ENCODE assay signal across 25 cellular contexts in the genomic region with DNA sequence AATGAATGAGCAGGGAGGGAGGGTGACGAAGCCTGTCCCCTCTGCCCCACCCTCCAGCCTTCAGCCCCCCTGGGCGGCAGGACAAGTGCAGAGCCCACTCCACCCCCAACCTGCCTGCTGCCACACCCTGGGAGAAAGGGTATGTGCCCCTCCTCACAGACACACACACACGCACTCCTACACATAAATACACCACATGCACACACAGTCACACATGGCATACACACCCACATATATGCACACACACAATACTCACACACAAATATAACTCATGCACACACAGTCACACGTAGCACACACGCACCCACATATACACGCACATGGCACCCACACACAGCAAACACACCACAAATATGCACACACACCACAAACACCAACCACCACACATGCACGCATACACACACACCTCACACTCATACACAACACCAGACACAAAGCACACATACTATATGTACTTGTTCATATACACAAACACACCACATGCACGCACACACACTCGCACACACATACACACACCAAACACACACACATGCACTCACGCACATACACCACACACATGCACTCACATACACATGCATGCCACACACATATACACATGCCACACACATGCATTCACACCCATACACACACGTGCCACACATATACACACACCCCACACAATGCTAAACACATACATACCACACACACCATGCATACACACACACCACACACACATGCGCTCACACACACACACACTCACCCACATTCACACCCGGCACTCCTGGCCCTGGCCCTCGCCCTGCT. TPM values are rescaled to one million over a fixed set of nuclear protein-coding genes. Genes with fewer than 3 reads are reported as not detected.
DNase-seq lines count a peak whose midpoint lies in the region; ATAC-seq, FAIRE-seq and TF ChIP-seq lines count a peak whose summit lies in the region.
"Had no signal": no experiment of that assay in that cellular context is flagged by ENCODE, and none has a peak within 500 bp of the region (broad histone marks: within the 10 kb centered on the region; RNA-seq: fewer than 3 reads in every experiment).

No MANE protein-coding gene starts in this region.

- H3K9ac ChIP-seq in IMR-90 (ENCODE audit: low read depth, low read length), result no peak overlapping the region

- no peak overlapping the region for H2BK15ac ChIP-seq in IMR-90 (ENCODE audit: low read depth, low read length)

- TF ChIP-seq CTCF in IMR-90 (conservative IDR thresholded peaks at IDR 0.05; ENCODE audit: low read depth, low read length) (no peak), bronchial epithelial cell (IDR thresholded peaks at IDR 0.05; ENCODE audit: insufficient read depth, low read length, severe bottlenecking) (no peak), neutrophil (IDR thresholded peaks at IDR 0.05) (no peak)

- no peak overlapping the region for H2AK5ac ChIP-seq in IMR-90 (ENCODE audit: low read depth, low read length)

- peak overlapping the region; percentile 54 for H2BK5ac ChIP-seq in IMR-90 (ENCODE audit: low read depth, low read length, poor library complexity, severe bottlenecking)

- no peak overlapping the region for H4K91ac ChIP-seq in IMR-90 (ENCODE audit: insufficient read depth, low read depth, low read length)

- H3K18ac ChIP-seq in IMR-90 (ENCODE audit: low read depth, low read length), result no peak overlapping the region

- H3K27ac Mint-ChIP-seq in activated CD4-positive, alpha-beta T cell treated with anti-CD3 and anti-CD28 coated beads, Interleukin-2, amount 10 ng/mL, durations not matched to agents 7 days and 5 days, result peak overlapping the region; percentile 2
- H3K27ac Mint-ChIP-seq: GM23338, type B pancreatic cell had no signal

- DNase-seq in activated CD4-positive, alpha-beta T cell treated with anti-CD3 and anti-CD28 coated beads, Interleukin-2, amount 10 ng/mL, durations not matched to agents 7 days and 5 days, result no peak
- DNase-seq in activated CD4-positive, alpha-beta T cell treated with anti-CD3 and anti-CD28 coated beads, Interleukin-2, amount 50 U/mL, for 1 hour, result no peak
- DNase-seq in IMR-90 (no peak), bronchial epithelial cell (ENCODE audit: low read depth) (no peak), OCI-M2 (lab: John Stamatoyannopoulos, UW; ENCODE audit: unreplicated experiment) (no peak)
- no peak for DNase-seq in stimulated activated CD4-positive, alpha-beta T cell treated with anti-CD3 and anti-CD28 coated beads, Interleukin-2, amount 100 ng/mL, for 24 hours
- DNase-seq: activated CD4-positive, CD25-positive, alpha-beta regulatory T cell; activated CD8-positive, alpha-beta memory T cell treated with anti-CD3 and anti-CD28 coated beads for 24 hours; activated T-cell treated with anti-CD3 and anti-CD28 coated beads, Interleukin-2, amount 50 U/mL, for 48 hours; effector memory CD8-positive, alpha-beta T cell; esophagus squamous epithelium; kidney glomerular epithelial cell; NCI-H1436; NCI-H510A treated with DMSO at 0.1 percent for 48 hours; Peyer's patch; retina; stimulated activated CD4-positive, alpha-beta T cell treated with anti-CD3 and anti-CD28 coated beads, Interleukin-4, amount 100 ng/mL, for 1 hour; T1000 had no signal

- peaks cover 22% of the 10 kb centered on the region for H3K4me1 Mint-ChIP-seq in activated CD4-positive, alpha-beta T cell treated with anti-CD3 and anti-CD28 coated beads, Interleukin-2, amount 10 ng/mL, durations not matched to agents 7 days and 5 days

- dilution Hi-C loops in IMR-90 (cut with HindIII; ENCODE audit: low sequenced_read_pairs, unreplicated experiment), result no loop called here

- no peaks in the 10 kb centered on the region for H3K27me3 Mint-ChIP-seq in activated CD4-positive, alpha-beta T cell treated with anti-CD3 and anti-CD28 coated beads, Interleukin-2, amount 10 ng/mL, durations not matched to agents 7 days and 5 days
- H3K27me3 Mint-ChIP-seq: effector memory CD8-positive, alpha-beta T cell had no signal

- H3K56ac ChIP-seq in IMR-90 (ENCODE audit: extremely low read depth, insufficient read depth, low read length), result no peak overlapping the region

- H3K23ac ChIP-seq in IMR-90 (ENCODE audit: low read depth, low read length), result no peak overlapping the region

- H3K27me3 ChIP-seq in IMR-90 (ENCODE audit: control insufficient read depth, insufficient read depth, low read length), result peaks cover 78% of the 10 kb centered on the region
- peaks cover 3% of the 10 kb centered on the region for H3K27me3 ChIP-seq in bronchial epithelial cell (ENCODE audit: control insufficient read depth, insufficient read depth, low read length)
- no peaks in the 10 kb centered on the region for H3K27me3 ChIP-seq in neutrophil
- H3K27me3 ChIP-seq: Peyer's patch had no signal

- H3K4me3 Mint-ChIP-seq in activated CD4-positive, alpha-beta T cell treated with anti-CD3 and anti-CD28 coated beads, Interleukin-2, amount 10 ng/mL, durations not matched to agents 7 days and 5 days, result no peak overlapping the region
- H3K4me3 Mint-ChIP-seq: effector memory CD8-positive, alpha-beta T cell; GM23338; type B pancreatic cell had no signal

- peaks cover 6% of the 10 kb centered on the region; the same call in 1 of the 2 replicates for H3K4me1 ChIP-seq in IMR-90 (ENCODE audit: control insufficient read depth, insufficient read depth, low read length)
- H3K4me1 ChIP-seq in neutrophil (ENCODE audit: control insufficient read depth in 1 of 2, insufficient read depth in 1 of 2, low read depth in 1 of 2, low read length in 1 of 2), result peaks cover 71% of the 10 kb centered on the region in 2 experiments

- intact Hi-C loops in IMR-90 (cut with micrococcal nuclease), result no loop called here

- H3K9me3 ChIP-seq in IMR-90 (ENCODE audit: control insufficient read depth, insufficient read depth, low read length) (no peaks in the 10 kb centered on the region), neutrophil (no peaks in the 10 kb centered on the region)
- H3K9me3 ChIP-seq: esophagus squamous epithelium, Peyer's patch had no signal

- H2BK120ac ChIP-seq in IMR-90 (ENCODE audit: low read depth, low read length), result no peak overlapping the region

- no peak overlapping the region for H4K8ac ChIP-seq in IMR-90 (ENCODE audit: low read depth in 2 of 2, low read length in 2 of 2)

- H3K36me3 ChIP-seq in IMR-90 (ENCODE audit: control insufficient read depth, insufficient read depth, low read length) (no peaks in the 10 kb centered on the region), bronchial epithelial cell (ENCODE audit: control insufficient read depth, insufficient read depth, low read length) (no peaks in the 10 kb centered on the region), neutrophil (peaks cover 92% of the 10 kb centered on the region)

- no peaks in the 10 kb centered on the region for H3K79me1 ChIP-seq in IMR-90 (ENCODE audit: low read depth in 1 of 2, low read length in 2 of 2)

- H3K36me3 Mint-ChIP-seq in activated CD4-positive, alpha-beta T cell treated with anti-CD3 and anti-CD28 coated beads, Interleukin-2, amount 10 ng/mL, durations not matched to agents 7 days and 5 days (ENCODE audit: low read depth), result peaks cover 68% of the 10 kb centered on the region
- H3K36me3 Mint-ChIP-seq: type B pancreatic cell had no signal

- no peaks in the 10 kb centered on the region for H4K20me1 ChIP-seq in IMR-90 (ENCODE audit: insufficient read depth, low read length)

- CTCF ChIA-PET in activated CD4-positive, alpha-beta T cell treated with anti-CD3 and anti-CD28 coated beads, Interleukin-2, amount 10 ng/mL, durations not matched to agents 7 days and 5 days (lab: Charles Lee), result no interaction called here
- CTCF ChIA-PET in IMR-90 (lab: Yijun Ruan, JAX), result no interaction called here

- WGBS in IMR-90 (ENCODE audit: extremely low coverage in 2 of 2, insufficient read length in 1 of 2), 2 experiments, result 79% methylated on average over 8 of the region's 14 CpGs; no CpG with 5 or more reads in 1 of the 2 experiments

- BruUV-seq in IMR-90 (replicated peaks; lab: Mats Ljungman, UMichigan), result no TSS peak

- no peak overlapping the region for H3K4ac ChIP-seq in IMR-90 (ENCODE audit: low read depth, low read length)

- no peak overlapping the region for H3K14ac ChIP-seq in IMR-90 (replicated peaks; ENCODE audit: low read depth, low read length)

- H3K27ac ChIP-seq in IMR-90 (ENCODE audit: insufficient read depth, low read length) (no peak overlapping the region), neutrophil (peak overlapping the region; percentile 99)
- H3K27ac ChIP-seq: esophagus squamous epithelium, Peyer's patch had no signal

- H2AFZ ChIP-seq in IMR-90 (replicated peaks; ENCODE audit: low read length, poor library complexity), result no peak overlapping the region
- H2AFZ ChIP-seq: GM23338 had no signal

- peaks cover 2% of the 10 kb centered on the region for H3K9me3 Mint-ChIP-seq in activated CD4-positive, alpha-beta T cell treated with anti-CD3 and anti-CD28 coated beads, Interleukin-2, amount 10 ng/mL, durations not matched to agents 7 days and 5 days
- H3K9me3 Mint-ChIP-seq: effector memory CD8-positive, alpha-beta T cell; GM23338; type B pancreatic cell had no signal

- peak; percentile 98 for FAIRE-seq in bronchial epithelial cell (lab: Jason Lieb, UNC)
- FAIRE-seq: A204.1 had no signal

- no peak for TF ChIP-seq POLR2A in IMR-90 (IDR thresholded peaks at IDR 0.05; ENCODE audit: low read depth, low read length)

- H3K4me2 ChIP-seq in IMR-90 (ENCODE audit: low read depth, low read length), result no peak overlapping the region
- H3K4me2 ChIP-seq: GM23338, smooth muscle cell had no signal

- TF ChIP-seq RAD21 in IMR-90 (IDR thresholded peaks at IDR 0.05; ENCODE audit: low read length), result no peak

- in situ Hi-C loops in IMR-90 (cut with MboI; ENCODE audit: low sequenced_read_pairs), result no loop called here

- no peak overlapping the region for H4K5ac ChIP-seq in IMR-90 (ENCODE audit: low read depth, low read length)

- ATAC-seq in IMR-90 (ENCODE audit: low read depth) (no peak), GM19455 (IDR thresholded peaks at IDR 0.05; ENCODE audit: unreplicated experiment) (no peak)
- ATAC-seq: activated naive CD4-positive, alpha-beta T cell treated with anti-CD3 and anti-CD28 coated beads, Interleukin-2, amount 50 U/mL, for 72 hours; effector memory CD8-positive, alpha-beta T cell; GM23338 had no signal

- H3K4me3 ChIP-seq in IMR-90 (ENCODE audit: insufficient read depth, low read depth, low read length) (no peak overlapping the region), bronchial epithelial cell (ENCODE audit: low read depth, low read length) (no peak overlapping the region), neutrophil (ENCODE audit: low read depth in 1 of 2, low read length in 1 of 2) (no peak overlapping the region)
- H3K4me3 ChIP-seq: esophagus squamous epithelium, GM23338, Peyer's patch, smooth muscle cell had no signal

- H3K9me1 ChIP-seq in IMR-90 (ENCODE audit: insufficient read depth, low read length), result peaks cover 15% of the 10 kb centered on the region; the same call in 1 of the 2 replicates

- POLR2A ChIA-PET in activated CD4-positive, alpha-beta T cell treated with anti-CD3 and anti-CD28 coated beads, Interleukin-2, amount 10 ng/mL, durations not matched to agents 7 days and 5 days (lab: Charles Lee), result no interaction called here
- POLR2A ChIA-PET in IMR-90 (lab: Charles Lee; ENCODE audit: unreplicated experiment), result no interaction called here

- H2BK20ac ChIP-seq in IMR-90 (ENCODE audit: low read depth, low read length), result no peak overlapping the region

- peak overlapping the region; percentile 65 for H2AK9ac ChIP-seq in IMR-90 (replicated peaks; ENCODE audit: low read depth, low read length, poor library complexity)

RNA-seq across cellular contexts. Expression of gene ITGB2, which starts 16.4 kb away (rescaled TPM):
- total RNA-seq in activated CD4-positive, alpha-beta T cell treated with anti-CD3 and anti-CD28 coated beads, Interleukin-2, amount 10 ng/mL, durations not matched to agents 7 days and 5 days, result 100 to 1,000 TPM; 439 to 500 TPM
- not detected in 2 replicates for total RNA-seq in IMR-90 (2012; rRNA removed)
- 0.14 TPM in 1 of 2 replicates, not detected in the other for polyA plus RNA-seq in IMR-90 (2012; rRNA removed)
- 0.06 and 0.15 TPM in 2 replicates for polyA plus RNA-seq in IMR-90 (2012; cell fraction: cytosol; rRNA removed)
- 0.07 TPM in 1 of 2 replicates, not detected in the other for polyA plus RNA-seq in IMR-90 (2012; cell fraction: nucleus; rRNA removed; ENCODE audit: low replicate concordance)
- 0.26 and 1.1 TPM in 2 replicates for total RNA-seq in bronchial epithelial cell

RNA-seq across cellular contexts. Expression of gene PTTG1IP, which starts 30.8 kb away (rescaled TPM):
- 10 to 100 TPM; 70.2 to 79.9 TPM for total RNA-seq in activated CD4-positive, alpha-beta T cell treated with anti-CD3 and anti-CD28 coated beads, Interleukin-2, amount 10 ng/mL, durations not matched to agents 7 days and 5 days
- total RNA-seq in IMR-90 (2012; rRNA removed) (194 and 230 TPM in 2 replicates), bronchial epithelial cell (107 and 124 TPM in 2 replicates)
- polyA plus RNA-seq in IMR-90 (2012; rRNA removed), result 156 and 167 TPM in 2 replicates
- polyA plus RNA-seq in IMR-90 (2012; cell fraction: cytosol; rRNA removed), result 112 and 137 TPM in 2 replicates
- 67.9 and 125 TPM in 2 replicates for polyA plus RNA-seq in IMR-90 (2012; cell fraction: nucleus; rRNA removed; ENCODE audit: low replicate concordance)

RNA-seq across cellular contexts. Expression of gene SLX9, which starts 35.5 kb away (rescaled TPM):
- total RNA-seq in activated CD4-positive, alpha-beta T cell treated with anti-CD3 and anti-CD28 coated beads, Interleukin-2, amount 10 ng/mL, durations not matched to agents 7 days and 5 days, result 10 to 100 TPM; 32.7 to 39.8 TPM
- total RNA-seq in IMR-90 (2012; rRNA removed), result 10.4 and 17.5 TPM in 2 replicates
- 21.7 and 27.4 TPM in 2 replicates for polyA plus RNA-seq in IMR-90 (2012; rRNA removed)
- polyA plus RNA-seq in IMR-90 (2012; cell fraction: cytosol; rRNA removed), result 29.5 and 45.6 TPM in 2 replicates
- 26.6 and 28.5 TPM in 2 replicates for polyA plus RNA-seq in IMR-90 (2012; cell fraction: nucleus; rRNA removed; ENCODE audit: low replicate concordance)
- total RNA-seq in bronchial epithelial cell, result 32.0 and 34.0 TPM in 2 replicates

Comparison
In these comparisons a context has a peak if more than half of its experiments do, and no peak if none do; other contexts are left out.
1. RNA of gene ITGB2, which starts 16.4 kb away (total RNA-seq): 439 to 500 TPM in activated CD4-positive, alpha-beta T cell treated with anti-CD3 and anti-CD28 coated beads, Interleukin-2, amount 10 ng/mL, durations not matched to agents 7 days and 5 days; 0.26 to 1.1 TPM in bronchial epithelial cell and not detected in IMR-90; every median in the first group is over 100 times any median in the second.